1 cellular context compared by ENCODE assay signal in genomic region chr15:65663521-65663920, GRCh38.
TF ChIP-seq lines count a peak whose summit lies in the region.

No MANE protein-coding gene starts in this region.

TF ChIP-seq in GM12878, 131 proteins besides CTCF, POLR2A, EP300 and RAD21:
- TF ChIP-seq, protein P1, sequence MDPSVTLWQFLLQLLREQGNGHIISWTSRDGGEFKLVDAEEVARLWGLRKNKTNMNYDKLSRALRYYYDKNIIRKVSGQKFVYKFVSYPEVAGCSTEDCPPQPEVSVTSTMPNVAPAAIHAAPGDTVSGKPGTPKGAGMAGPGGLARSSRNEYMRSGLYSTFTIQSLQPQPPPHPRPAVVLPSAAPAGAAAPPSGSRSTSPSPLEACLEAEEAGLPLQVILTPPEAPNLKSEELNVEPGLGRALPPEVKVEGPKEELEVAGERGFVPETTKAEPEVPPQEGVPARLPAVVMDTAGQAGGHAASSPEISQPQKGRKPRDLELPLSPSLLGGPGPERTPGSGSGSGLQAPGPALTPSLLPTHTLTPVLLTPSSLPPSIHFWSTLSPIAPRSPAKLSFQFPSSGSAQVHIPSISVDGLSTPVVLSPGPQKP (IDR thresholded peaks at IDR 0.05; ENCODE audit: low read depth, low read length): no peak
- no peak for TF ChIP-seq CBX5 (IDR thresholded peaks at IDR 0.05; ENCODE audit: low read depth)
TF ChIP-seq in GM12878: peak in this region for 0.
